In genomic region chr3:71102111-71103039, GRCh38 we compare ENCODE assay signal across 8 cellular contexts.
A peak's percentile ranks its signal among the peaks of the same experiment; 100 is the strongest.
DNase-seq lines count a peak whose midpoint lies in the region; ATAC-seq and TF ChIP-seq lines count a peak whose summit lies in the region.

No MANE protein-coding gene starts in this region.

- H3K27ac Mint-ChIP-seq in T-helper 17 cell, result peak overlapping the region; percentile 97
- peak overlapping the region; percentile 47 to 65 for H3K27ac Mint-ChIP-seq in stimulated activated naive CD8-positive, alpha-beta T cell treated with anti-CD3 and anti-CD28 coated beads, Interleukin-15, amount 100 ng/mL, for 72 hours
- H3K27ac Mint-ChIP-seq in WTC11, result no peak overlapping the region

- ATAC-seq in T-helper 17 cell (peak; percentile 49), gastroesophageal sphincter (peak; percentile 81), HG02678 (IDR thresholded peaks at IDR 0.05; ENCODE audit: unreplicated experiment) (no peak), WTC11 (no peak)
- no peak for ATAC-seq in stimulated activated naive CD8-positive, alpha-beta T cell treated with anti-CD3 and anti-CD28 coated beads, Interleukin-15, amount 100 ng/mL, for 72 hours

- H3K4me1 Mint-ChIP-seq in T-helper 17 cell (peaks cover 56% of the 10 kb centered on the region), WTC11 (peaks cover 16% of the 10 kb centered on the region)
- H3K4me1 Mint-ChIP-seq in stimulated activated naive CD8-positive, alpha-beta T cell treated with anti-CD3 and anti-CD28 coated beads, Interleukin-15, amount 100 ng/mL, for 72 hours, result peaks cover 93% of the 10 kb centered on the region

- TF ChIP-seq EP300 in gastroesophageal sphincter (IDR thresholded peaks at IDR 0.05), result no peak

- POLR2A ChIA-PET in WTC11 (lab: Charles Lee), result interaction anchor here (0.7 kb wide), 1 partner anchor 859 kb away, joined by 3 read pairs; no protein-coding TSS in a partner anchor

- CTCF ChIA-PET in WTC11 (lab: Charles Lee), result interaction anchor here (0.6 to 0.7 kb wide), 2 partner anchors 115 to 157 kb away, joined by 3 read pairs; no protein-coding TSS in a partner anchor

- DNase-seq in HS-27A (ENCODE audit: low read depth) (peak; percentile 77), T-helper 17 cell (no peak), SKM-1 (lab: John Stamatoyannopoulos, UW; ENCODE audit: unreplicated experiment) (no peak), WTC11 (ENCODE audit: low spot score) (no peak), substantia nigra (lab: John Stamatoyannopoulos, UW) (no peak)
- DNase-seq in stimulated activated naive CD8-positive, alpha-beta T cell treated with anti-CD3 and anti-CD28 coated beads, Interleukin-15, amount 100 ng/mL, for 72 hours, result no peak

- TF ChIP-seq CTCF in gastroesophageal sphincter (IDR thresholded peaks at IDR 0.05) (no peak), WTC11 (IDR thresholded peaks at IDR 0.05) (no peak)

- no peaks in the 10 kb centered on the region for H3K27me3 Mint-ChIP-seq in T-helper 17 cell
- H3K27me3 Mint-ChIP-seq in stimulated activated naive CD8-positive, alpha-beta T cell treated with anti-CD3 and anti-CD28 coated beads, Interleukin-15, amount 100 ng/mL, for 72 hours, result no peaks in the 10 kb centered on the region
- H3K27me3 Mint-ChIP-seq in WTC11 (ENCODE audit: low read depth), result no peaks in the 10 kb centered on the region

- peaks cover 31 to 98% (median 39%) of the 10 kb centered on the region in 3 donors for H3K4me1 ChIP-seq in gastroesophageal sphincter

- peak overlapping the region; percentile 14 to 17 for H3K4me3 ChIP-seq in gastroesophageal sphincter

- 12% methylated on average over 8 to 11 of the region's 11 CpGs for WGBS in gastroesophageal sphincter (ENCODE audit: low coverage in 1 of 2), 2 donors

- H3K27me3 ChIP-seq in gastroesophageal sphincter, result no peaks in the 10 kb centered on the region

- H3K9me3 Mint-ChIP-seq in stimulated activated naive CD8-positive, alpha-beta T cell treated with anti-CD3 and anti-CD28 coated beads, Interleukin-15, amount 100 ng/mL, for 72 hours, result no peaks in the 10 kb centered on the region
- no peaks in the 10 kb centered on the region for H3K9me3 Mint-ChIP-seq in WTC11

- no peak for TF ChIP-seq POLR2A in gastroesophageal sphincter (IDR thresholded peaks at IDR 0.05)

- H3K36me3 Mint-ChIP-seq in T-helper 17 cell (ENCODE audit: low read depth) (peaks cover 3% of the 10 kb centered on the region), WTC11 (no peaks in the 10 kb centered on the region)

- H3K27ac ChIP-seq in gastroesophageal sphincter (peak overlapping the region; percentile 77 to 91 (median 82)), substantia nigra (ENCODE audit: low read depth, low read length, poor library complexity, severe bottlenecking) (no peak overlapping the region)

- H3K36me3 ChIP-seq in gastroesophageal sphincter, result no peaks in the 10 kb centered on the region

- H3K9me3 ChIP-seq in T-helper 17 cell (ENCODE audit: control insufficient read depth, low read length, poor library complexity, severe bottlenecking), result no peaks in the 10 kb centered on the region
- H3K9me3 ChIP-seq in gastroesophageal sphincter, result no peaks in the 10 kb centered on the region

- H3K4me3 Mint-ChIP-seq in T-helper 17 cell, result peak overlapping the region; percentile 79
- peak overlapping the region; percentile 25 to 74 for H3K4me3 Mint-ChIP-seq in stimulated activated naive CD8-positive, alpha-beta T cell treated with anti-CD3 and anti-CD28 coated beads, Interleukin-15, amount 100 ng/mL, for 72 hours
- H3K4me3 Mint-ChIP-seq in WTC11, result no peak overlapping the region

TF ChIP-seq in WTC11, 78 proteins besides CTCF, POLR2A, EP300 and RAD21:
- TF ChIP-seq ZNF671 (CRISPR knock-in tag; IDR thresholded peaks at IDR 0.05), result no peak
- TF ChIP-seq GABPB1 (CRISPR knock-in tag; IDR thresholded peaks at IDR 0.05), result no peak
- TF ChIP-seq ESRRA (CRISPR knock-in tag; IDR thresholded peaks at IDR 0.05; ENCODE audit: borderline replicate concordance), result no peak
- TF ChIP-seq PRRX2 (CRISPR knock-in tag; IDR thresholded peaks at IDR 0.05), result no peak
- TF ChIP-seq, protein P1, sequence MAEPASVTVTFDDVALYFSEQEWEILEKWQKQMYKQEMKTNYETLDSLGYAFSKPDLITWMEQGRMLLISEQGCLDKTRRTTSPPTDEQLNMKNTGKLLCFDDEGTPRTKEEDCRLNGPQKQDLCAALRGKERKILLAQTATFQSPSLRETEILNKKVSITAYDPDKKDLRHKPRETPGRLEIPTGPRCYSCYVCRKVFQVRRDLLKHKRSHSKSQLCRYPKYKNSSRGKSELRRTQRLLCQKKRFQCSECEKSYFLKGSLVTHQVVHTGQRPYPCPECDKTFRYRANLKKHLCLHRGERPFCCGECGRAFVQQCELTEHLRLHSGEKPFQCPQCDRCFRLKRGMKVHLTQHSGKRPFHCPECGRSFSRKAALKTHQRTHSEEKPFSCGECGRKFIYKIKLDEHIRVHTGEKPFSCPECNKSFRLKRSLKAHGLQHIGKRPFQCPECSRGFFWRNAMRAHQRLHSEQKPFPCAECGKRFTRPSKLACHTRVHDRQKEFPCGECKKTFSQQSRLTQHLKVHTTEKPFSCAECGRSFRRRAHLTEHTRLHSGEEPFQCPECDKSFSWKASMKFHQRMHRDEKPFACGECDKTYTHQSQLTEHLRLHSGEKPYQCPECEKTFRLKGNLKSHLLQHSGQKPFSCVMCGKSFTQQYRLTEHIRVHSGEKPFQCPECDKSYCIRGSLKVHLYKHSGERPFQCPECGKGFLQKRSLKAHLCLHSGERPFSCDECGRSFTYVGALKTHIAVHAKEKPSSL (CRISPR knock-in tag; conservative IDR thresholded peaks at IDR 0.05), result no peak
- no peak for TF ChIP-seq ZNF423 (CRISPR knock-in tag; IDR thresholded peaks at IDR 0.05)
- no peak for TF ChIP-seq ZNF138 (CRISPR knock-in tag; conservative IDR thresholded peaks at IDR 0.05)
- TF ChIP-seq MYBL2 (CRISPR knock-in tag; IDR thresholded peaks at IDR 0.05), result no peak
- no peak for TF ChIP-seq AFF4 (CRISPR knock-in tag; IDR thresholded peaks at IDR 0.05; ENCODE audit: borderline replicate concordance)
- no peak for TF ChIP-seq ZNF263 (CRISPR knock-in tag; IDR thresholded peaks at IDR 0.05; ENCODE audit: low read depth)
- no peak for TF ChIP-seq JUN (CRISPR knock-in tag; IDR thresholded peaks at IDR 0.05)
- TF ChIP-seq HMGA2 (CRISPR knock-in tag; IDR thresholded peaks at IDR 0.05), result no peak

Comparison
In these comparisons a context has a peak if more than half of its experiments do, and no peak if none do; other contexts are left out.
1. ATAC-seq: peak in T-helper 17 cell (single experiment) and gastroesophageal sphincter (single experiment); none in stimulated activated naive CD8-positive, alpha-beta T cell treated with anti-CD3 and anti-CD28 coated beads, Interleukin-15, amount 100 ng/mL, for 72 hours (single experiment), HG02678 (single experiment) and WTC11 (single experiment).